In the genomic region with DNA sequence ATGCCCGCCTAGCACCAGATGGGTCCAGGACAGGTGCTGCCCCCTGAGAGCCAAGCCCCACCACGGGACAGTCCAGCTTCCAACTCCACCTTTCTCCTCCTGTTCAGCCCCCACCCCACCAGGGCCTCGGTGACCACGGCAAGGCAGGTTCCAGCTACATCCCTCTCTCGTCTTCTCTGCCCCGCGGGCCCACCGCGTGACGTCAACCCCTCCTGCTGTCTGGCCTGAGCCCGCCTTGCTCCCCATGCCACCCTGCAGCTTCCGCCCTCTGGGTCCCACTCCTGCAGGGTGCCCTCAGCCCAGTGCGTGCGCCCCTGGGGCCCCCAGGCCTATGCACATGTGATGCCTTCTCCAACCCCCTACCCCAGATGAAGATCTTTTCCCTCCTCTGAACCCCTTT, we compare ENCODE assay signal across 19 cellular contexts. TPM values are rescaled to one million over a fixed set of nuclear protein-coding genes. Genes with fewer than 3 reads are reported as not detected.
DNase-seq lines count a peak whose midpoint lies in the region; ATAC-seq, FAIRE-seq and TF ChIP-seq lines count a peak whose summit lies in the region.
"Had no signal": no experiment of that assay in that cellular context is flagged by ENCODE, and none has a peak within 500 bp of the region (broad histone marks: within the 10 kb centered on the region; RNA-seq: fewer than 3 reads in every experiment).

No MANE protein-coding gene starts in this region.

- H2AK5ac ChIP-seq in H1 (ENCODE audit: low read depth, low read length) = peak overlapping the region; percentile 17; the same call in 1 of the 2 replicates
- no peak overlapping the region for H2AK5ac ChIP-seq in mesenchymal stem cell (ENCODE audit: low read length, severe bottlenecking)

- peak; percentile 23 for DNase-seq in left ventricle myocardium superior
- DNase-seq in right atrium auricular region (ENCODE audit: low spot score) = no peak
- no peak for DNase-seq in H1 (ENCODE audit: low read depth in 1 of 2, low spot score in 2 of 2)
- no peak for DNase-seq in mesenchymal stem cell
- DNase-seq in NCI-H748 treated with DMSO at 0.1 percent for 48 hours (lab: John Stamatoyannopoulos, UW) = no peak
- DNase-seq in posterior vena cava (ENCODE audit: low spot score) = no peak
- no peak for DNase-seq in activated T-helper 1 cell treated with anti-CD3 and anti-CD28 coated beads, Interleukin-12 subunit alpha, Interleukin-12 subunit beta, Interleukin-2, Interleukin-4 antibody, amounts not matched to agents 30 ng/mL and 10 ng/mL and 1 ng/mL, durations not matched to agents 14 hours and 24 hours and 36 hours (ENCODE audit: low spot score)
- DNase-seq: 8988T; AML-193; CD4-positive, CD25-positive, alpha-beta regulatory T cell; DMS 273 treated with DMSO at 0.1 percent for 48 hours; GM23248; HFFc6; IMR-90; KBM-7 had no signal

- WGBS in H1 (ENCODE audit: extremely low coverage in 1 of 2, insufficient coverage in 1 of 2, insufficient read length in 1 of 2, insufficient replicate concordance in 2 of 2, low coverage in 1 of 2, low lambda C conversion rate in 2 of 2, missing lambda C conversion rate in 1 of 2), 2 experiments = 92% methylated on average over 14 of the region's 14 CpGs; no CpG with 5 or more reads in 1 of the 2 experiments
- WGBS in mesenchymal stem cell = 97% methylated on average over 14 of the region's 14 CpGs

- H2AFZ ChIP-seq in H1 (ENCODE audit: low read length) = no peak overlapping the region
- no peak overlapping the region for H2AFZ ChIP-seq in mesenchymal stem cell (ENCODE audit: low read depth, low read length)
- H2AFZ ChIP-seq: GM23248 had no signal

- no peak for TF ChIP-seq POLR2A in H1 (IDR thresholded peaks at IDR 0.05; ENCODE audit: control extremely low read depth in 1 of 2, low read depth in 2 of 2, low read length in 2 of 2)

- H3K23ac ChIP-seq in H1 (ENCODE audit: insufficient read length) (no peak overlapping the region), mesenchymal stem cell (ENCODE audit: low read length in 2 of 2) (no peak overlapping the region)

- no peak overlapping the region; the same call in 1 of the 2 replicates for H2BK12ac ChIP-seq in H1 (ENCODE audit: low read depth, low read length)
- H2BK12ac ChIP-seq in mesenchymal stem cell (ENCODE audit: low read length in 2 of 2) = no peak overlapping the region

- no peak overlapping the region for H3K56ac ChIP-seq in H1 (replicated peaks; ENCODE audit: insufficient read length, low read depth, low read length)

- CTCF ChIA-PET in H1 (lab: Charles Lee; ENCODE audit: partially characterized antibody) = interaction anchor here (0.6 to 4.7 kb wide), 4 partner anchors 12 to 17 kb away, joined by 3 to 30 read pairs (median 4); no protein-coding TSS in a partner anchor

- H3K36me3 Mint-ChIP-seq in activated T-helper 1 cell treated with anti-CD3 and anti-CD28 coated beads, Interleukin-12 subunit alpha, Interleukin-12 subunit beta, Interleukin-2, Interleukin-4 antibody, amounts not matched to agents 30 ng/mL and 10 ng/mL and 1 ng/mL, durations not matched to agents 14 hours and 24 hours and 36 hours (ENCODE audit: low read depth) = no peaks in the 10 kb centered on the region
- H3K36me3 Mint-ChIP-seq: CD4-positive, CD25-positive, alpha-beta regulatory T cell had no signal

- peak overlapping the region; percentile 99; the same call in 1 of the 2 replicates for H2BK5ac ChIP-seq in H1 (ENCODE audit: low read depth, low read length)
- H2BK5ac ChIP-seq in mesenchymal stem cell (ENCODE audit: low read depth, low read length, poor library complexity, severe bottlenecking) = no peak overlapping the region

- H3K27me3 ChIP-seq in right atrium auricular region = no peaks in the 10 kb centered on the region
- H3K27me3 ChIP-seq in H1 (replicated peaks in 1 of 4; ENCODE audit: control insufficient read depth in 3 of 4, extremely low read depth in 1 of 4, insufficient read depth in 3 of 4, low read length in 3 of 4) = no peaks in the 10 kb centered on the region
- H3K27me3 ChIP-seq in mesenchymal stem cell (ENCODE audit: control insufficient read depth in 1 of 2, insufficient read depth in 1 of 2, low read length in 2 of 2) = no peaks in the 10 kb centered on the region

- no peak overlapping the region for H3K4ac ChIP-seq in H1 (replicated peaks; ENCODE audit: insufficient read length, low read depth, low read length)
- no peak overlapping the region for H3K4ac ChIP-seq in mesenchymal stem cell (ENCODE audit: low read depth in 1 of 2, low read length in 2 of 2)

- H2BK20ac ChIP-seq in H1 (ENCODE audit: low read length) = no peak overlapping the region

- no peak overlapping the region for H3K27ac Mint-ChIP-seq in activated T-helper 1 cell treated with anti-CD3 and anti-CD28 coated beads, Interleukin-12 subunit alpha, Interleukin-12 subunit beta, Interleukin-2, Interleukin-4 antibody, amounts not matched to agents 30 ng/mL and 10 ng/mL and 1 ng/mL, durations not matched to agents 14 hours and 24 hours and 36 hours
- H3K27ac Mint-ChIP-seq: CD4-positive, CD25-positive, alpha-beta regulatory T cell; HFFc6 had no signal

- H3K27ac ChIP-seq in right atrium auricular region = no peak overlapping the region
- no peak overlapping the region for H3K27ac ChIP-seq in H1 (ENCODE audit: low read depth, low read length)
- H3K27ac ChIP-seq in mesenchymal stem cell (ENCODE audit: low read length, poor library complexity, severe bottlenecking) = no peak overlapping the region
- H3K27ac ChIP-seq: BLaER1 treated with 17β-estradiol and CSF1 and Interleukin-3, amounts not matched to agents 10 nM and 100 nM; GM23248; HL-60 had no signal

- H3K18ac ChIP-seq in H1 (ENCODE audit: extremely low read depth, low read length) (no peak overlapping the region), mesenchymal stem cell (ENCODE audit: low read depth in 1 of 2, low read length in 2 of 2) (no peak overlapping the region)

- peaks cover 24% of the 10 kb centered on the region for H3K27me3 Mint-ChIP-seq in activated T-helper 1 cell treated with anti-CD3 and anti-CD28 coated beads, Interleukin-12 subunit alpha, Interleukin-12 subunit beta, Interleukin-2, Interleukin-4 antibody, amounts not matched to agents 30 ng/mL and 10 ng/mL and 1 ng/mL, durations not matched to agents 14 hours and 24 hours and 36 hours (ENCODE audit: insufficient read depth)

- peaks cover 3 to 76% of the 10 kb centered on the region in 2 experiments; a peak in 3 of 4 replicates for H3K79me2 ChIP-seq in H1 (ENCODE audit: control insufficient read depth in 1 of 2, insufficient read depth in 2 of 2, low read length in 2 of 2)

- H2BK120ac ChIP-seq in H1 (replicated peaks; ENCODE audit: low read depth, low read length) (no peak overlapping the region), mesenchymal stem cell (ENCODE audit: low read depth, low read length) (no peak overlapping the region)

- H2BK15ac ChIP-seq in H1 (ENCODE audit: low read length) = no peak overlapping the region
- peak overlapping the region; percentile 26 for H2BK15ac ChIP-seq in mesenchymal stem cell (ENCODE audit: low read depth, poor library complexity, severe bottlenecking)

- intact Hi-C loops in left ventricle myocardium superior (cut with micrococcal nuclease) = no loop called here
- intact Hi-C loops in posterior vena cava (cut with DNase I) = no loop called here
- intact Hi-C loops in activated T-helper 1 cell treated with anti-CD3 and anti-CD28 coated beads, Interleukin-12 subunit alpha, Interleukin-12 subunit beta, Interleukin-2, Interleukin-4 antibody, amounts not matched to agents 30 ng/mL and 10 ng/mL and 1 ng/mL, durations not matched to agents 14 hours and 24 hours and 36 hours (cut with micrococcal nuclease) = no loop called here

- no peaks in the 10 kb centered on the region for H3K9me3 Mint-ChIP-seq in activated T-helper 1 cell treated with anti-CD3 and anti-CD28 coated beads, Interleukin-12 subunit alpha, Interleukin-12 subunit beta, Interleukin-2, Interleukin-4 antibody, amounts not matched to agents 30 ng/mL and 10 ng/mL and 1 ng/mL, durations not matched to agents 14 hours and 24 hours and 36 hours
- H3K9me3 Mint-ChIP-seq: HFFc6 had no signal

- H4K8ac ChIP-seq in H1 (ENCODE audit: extremely low read depth, insufficient read depth, low read length) (peak overlapping the region; percentile 12; the same call in 1 of the 2 replicates), mesenchymal stem cell (ENCODE audit: low read length) (no peak overlapping the region)

- H3K14ac ChIP-seq in H1 (ENCODE audit: insufficient read length) (no peak overlapping the region), mesenchymal stem cell (ENCODE audit: low read length in 2 of 2) (no peak overlapping the region)

- H3K9ac ChIP-seq in H1 (replicated peaks in 1 of 4; ENCODE audit: extremely low read depth in 1 of 4, low read depth in 3 of 4, low read length in 3 of 4) (peak overlapping the region in 2 of 4 experiments; percentile 20 to 23; a peak in 2 of 7 replicates), mesenchymal stem cell (ENCODE audit: low read length) (no peak overlapping the region)
- H3K9ac ChIP-seq: BLaER1 treated with 17β-estradiol and CSF1 and Interleukin-3, amounts not matched to agents 10 nM and 100 nM; GM23248 had no signal

- peak overlapping the region; percentile 60 for H4K91ac ChIP-seq in H1 (replicated peaks; ENCODE audit: insufficient read length, low read length)
- peak overlapping the region; percentile 16 for H4K91ac ChIP-seq in mesenchymal stem cell (ENCODE audit: low read length)

- no peak for TF ChIP-seq EP300 in H1 (IDR thresholded peaks at IDR 0.05; ENCODE audit: borderline replicate concordance in 1 of 2, low read depth in 2 of 2, low read length in 2 of 2)

- POLR2A ChIA-PET in H1 (lab: Charles Lee; ENCODE audit: partially characterized antibody) = interaction anchor here (10.4 kb wide), 1 partner anchor 13 kb away, joined by 146 read pairs; no protein-coding TSS in a partner anchor

- H3K79me1 ChIP-seq in H1 (ENCODE audit: low read depth, low read length) = peaks cover 25% of the 10 kb centered on the region
- H3K79me1 ChIP-seq in mesenchymal stem cell (replicated peaks; ENCODE audit: low read length, poor library complexity, severe bottlenecking) = peaks cover 33% of the 10 kb centered on the region

- H3K4me3 Mint-ChIP-seq in activated T-helper 1 cell treated with anti-CD3 and anti-CD28 coated beads, Interleukin-12 subunit alpha, Interleukin-12 subunit beta, Interleukin-2, Interleukin-4 antibody, amounts not matched to agents 30 ng/mL and 10 ng/mL and 1 ng/mL, durations not matched to agents 14 hours and 24 hours and 36 hours = no peak overlapping the region
- H3K4me3 Mint-ChIP-seq: CD4-positive, CD25-positive, alpha-beta regulatory T cell; HFFc6 had no signal

- no peak for FAIRE-seq in H1 (lab: Jason Lieb, UNC)
- FAIRE-seq: GM12878 had no signal

- ATAC-seq in left ventricle myocardium superior = no peak
- ATAC-seq: GM12878 had no signal

- no peak for TF ChIP-seq RAD21 in H1 (IDR thresholded peaks at IDR 0.05 in 1 of 2, conservative IDR thresholded peaks at IDR 0.05 in 1 of 2; ENCODE audit: low read depth in 2 of 2, low read length in 2 of 2)

- H3K4me3 ChIP-seq in right atrium auricular region (no peak overlapping the region), H1 (ENCODE audit: extremely low read depth in 1 of 4, insufficient read depth in 2 of 4, low read depth in 3 of 4, low read length in 4 of 4) (no peak overlapping the region), mesenchymal stem cell (ENCODE audit: insufficient read depth in 1 of 2, low read depth in 1 of 2, low read length in 2 of 2) (no peak overlapping the region)
- H3K4me3 ChIP-seq: BLaER1 treated with 17β-estradiol and CSF1 and Interleukin-3, amounts not matched to agents 10 nM and 100 nM; GM12878; GM23248; HAP-1 had no signal

- H3K4me2 ChIP-seq in H1 (ENCODE audit: insufficient read depth in 1 of 2, low read depth in 2 of 2, low read length in 2 of 2) (no peak overlapping the region), mesenchymal stem cell (ENCODE audit: low read length, poor library complexity, severe bottlenecking) (no peak overlapping the region)
- H3K4me2 ChIP-seq: BLaER1 treated with 17β-estradiol and CSF1 and Interleukin-3, amounts not matched to agents 10 nM and 100 nM had no signal

- H4K5ac ChIP-seq in H1 (ENCODE audit: insufficient read length, low read depth, low read length) = no peak overlapping the region

- H3K4me1 ChIP-seq in right atrium auricular region = peaks cover 0 to 21% of the 10 kb centered on the region in 2 donors
- H3K4me1 ChIP-seq in H1 (replicated peaks in 1 of 4; ENCODE audit: control insufficient read depth in 3 of 4, insufficient read depth in 4 of 4, low read length in 3 of 4) = peaks cover 40 to 70% (median 54%) of the 10 kb centered on the region in 4 experiments
- H3K4me1 ChIP-seq in mesenchymal stem cell (ENCODE audit: control insufficient read depth, insufficient read depth, low read depth, low read length) = peaks cover 33% of the 10 kb centered on the region

- H4K20me1 ChIP-seq in H1 (replicated peaks in 1 of 2; ENCODE audit: control insufficient read depth in 1 of 2, insufficient read depth in 2 of 2, low read length in 2 of 2) = peaks cover 12 to 17% of the 10 kb centered on the region in 2 experiments

- peaks cover 3% of the 10 kb centered on the region; the same call in 1 of the 2 replicates for H3K23me2 ChIP-seq in H1 (ENCODE audit: low read depth, low read length)

- no peaks in the 10 kb centered on the region for H3K4me1 Mint-ChIP-seq in activated T-helper 1 cell treated with anti-CD3 and anti-CD28 coated beads, Interleukin-12 subunit alpha, Interleukin-12 subunit beta, Interleukin-2, Interleukin-4 antibody, amounts not matched to agents 30 ng/mL and 10 ng/mL and 1 ng/mL, durations not matched to agents 14 hours and 24 hours and 36 hours (ENCODE audit: low read depth)
- H3K4me1 Mint-ChIP-seq: CD4-positive, CD25-positive, alpha-beta regulatory T cell had no signal

- no peaks in the 10 kb centered on the region for H3K9me3 ChIP-seq in right atrium auricular region
- H3K9me3 ChIP-seq in H1 (ENCODE audit: insufficient read depth in 2 of 2, low read depth in 1 of 2, low read length in 1 of 2) = no peaks in the 10 kb centered on the region
- H3K9me3 ChIP-seq in mesenchymal stem cell (ENCODE audit: control insufficient read depth, low read length) = no peaks in the 10 kb centered on the region
- H3K9me3 ChIP-seq: BLaER1 treated with 17β-estradiol and CSF1 and Interleukin-3, amounts not matched to agents 10 nM and 100 nM; HAP-1 had no signal

- TF ChIP-seq CTCF in right atrium auricular region (IDR thresholded peaks at IDR 0.05) (no peak), H1 (IDR thresholded peaks at IDR 0.05; ENCODE audit: control extremely low read depth in 1 of 3, insufficient read depth in 1 of 3, low read depth in 1 of 3, low read length in 3 of 3) (no peak)

- no peaks in the 10 kb centered on the region for H3K36me3 ChIP-seq in right atrium auricular region
- peaks cover 0 to 3% (median 0%) of the 10 kb centered on the region in 4 experiments; a peak in 2 of 8 replicates for H3K36me3 ChIP-seq in H1 (ENCODE audit: control insufficient read depth in 2 of 4, insufficient read depth in 4 of 4, low read length in 3 of 4)
- peaks cover 0 to 10% of the 10 kb centered on the region in 2 experiments for H3K36me3 ChIP-seq in mesenchymal stem cell (ENCODE audit: control insufficient read depth in 1 of 2, insufficient read depth in 2 of 2, low read depth in 1 of 2, low read length in 2 of 2)
- H3K36me3 ChIP-seq: BLaER1 treated with 17β-estradiol and CSF1 and Interleukin-3, amounts not matched to agents 10 nM and 100 nM; HAP-1 had no signal

RNA-seq across cellular contexts. Expression of a gene that starts 6.8 kb away (rescaled TPM):
- 15.3 TPM for total RNA-seq in left ventricle myocardium superior
- total RNA-seq in right atrium auricular region = 10 to 100 TPM; 25.4 to 27.2 TPM
- 141 and 143 TPM in 2 replicates for total RNA-seq in H1 (2021; fragmentation: NEBNext Ultra II Directional; extraction: Animal tissue kit (Norgen Biotek cat#: 25700))
- polyA plus RNA-seq in H1 (2011; rRNA removed) = 83.7 and 90.0 TPM in 2 replicates
- polyA plus RNA-seq in H1 (2011; cell fraction: cytosol; rRNA removed) = 101 TPM
- 136 TPM for polyA plus RNA-seq in H1 (2011; cell fraction: nucleus; rRNA removed)
- 78.6 to 104 TPM (median 83.3 TPM) in 4 replicates for polyA plus RNA-seq in H1 (2012, experiment 1 of 2)
- polyA plus RNA-seq in H1 (2012, experiment 2 of 2) = 47.5 TPM
- polyA plus RNA-seq in H1 (2013, experiment 1 of 2) = 73.7 TPM
- polyA plus RNA-seq in H1 (2013, experiment 2 of 2) = 66.5 TPM
- 118 and 127 TPM in 2 replicates for polyA minus RNA-seq in H1 (2011; rRNA and poly(A)+ RNA removed)
- 56.6 TPM for polyA minus RNA-seq in H1 (2011; cell fraction: cytosol; rRNA and poly(A)+ RNA removed)
- 80.8 TPM for polyA minus RNA-seq in H1 (2011; cell fraction: nucleus; rRNA and poly(A)+ RNA removed)
- polyA plus RNA-seq in mesenchymal stem cell (2013, experiment 1 of 2) = 12.3 TPM
- polyA plus RNA-seq in mesenchymal stem cell (2013, experiment 2 of 2) = 12.0 TPM
- total RNA-seq in posterior vena cava = 10 to 100 TPM; 75.4 to 83.3 TPM
- 1.1 and 1.4 TPM in 2 replicates for total RNA-seq in activated T-helper 1 cell treated with anti-CD3 and anti-CD28 coated beads, Interleukin-12 subunit alpha, Interleukin-12 subunit beta, Interleukin-2, Interleukin-4 antibody, amounts not matched to agents 30 ng/mL and 10 ng/mL and 1 ng/mL, durations not matched to agents 14 hours and 24 hours and 36 hours
- total RNA-seq: CD4-positive, CD25-positive, alpha-beta regulatory T cell had no signal

RNA-seq across cellular contexts. Expression of a gene that starts 54.5 kb away (rescaled TPM):
- total RNA-seq in left ventricle myocardium superior (46.5 TPM), right atrium auricular region (10 to 100 TPM; 25.1 to 30.0 TPM), posterior vena cava (10 to 100 TPM; 27.9 to 34.9 TPM)
- 37.9 and 43.7 TPM in 2 replicates for total RNA-seq in H1 (2021; fragmentation: NEBNext Ultra II Directional; extraction: Animal tissue kit (Norgen Biotek cat#: 25700))
- 18.3 and 22.3 TPM in 2 replicates for polyA plus RNA-seq in H1 (2011; rRNA removed)
- polyA plus RNA-seq in H1 (2011; cell fraction: cytosol; rRNA removed) = 27.1 TPM
- 16.9 TPM for polyA plus RNA-seq in H1 (2011; cell fraction: nucleus; rRNA removed)
- polyA plus RNA-seq in H1 (2012, experiment 1 of 2) = 20.5 to 30.0 TPM (median 24.3 TPM) in 4 replicates
- polyA plus RNA-seq in H1 (2012, experiment 2 of 2) = 2.9 TPM
- polyA plus RNA-seq in H1 (2013, experiment 1 of 2) = 21.8 TPM
- polyA plus RNA-seq in H1 (2013, experiment 2 of 2) = 22.3 TPM
- polyA minus RNA-seq in H1 (2011; rRNA and poly(A)+ RNA removed) = 47.8 and 64.8 TPM in 2 replicates
- 17.2 TPM for polyA minus RNA-seq in H1 (2011; cell fraction: cytosol; rRNA and poly(A)+ RNA removed)
- 28.5 TPM for polyA minus RNA-seq in H1 (2011; cell fraction: nucleus; rRNA and poly(A)+ RNA removed)
- 26.3 TPM for polyA plus RNA-seq in mesenchymal stem cell (2013, experiment 1 of 2)
- polyA plus RNA-seq in mesenchymal stem cell (2013, experiment 2 of 2) = 25.8 TPM
- 39.8 and 44.6 TPM in 2 replicates for total RNA-seq in activated T-helper 1 cell treated with anti-CD3 and anti-CD28 coated beads, Interleukin-12 subunit alpha, Interleukin-12 subunit beta, Interleukin-2, Interleukin-4 antibody, amounts not matched to agents 30 ng/mL and 10 ng/mL and 1 ng/mL, durations not matched to agents 14 hours and 24 hours and 36 hours
